Comparison of ENCODE assay signal across 26 cellular contexts in the genomic region with DNA sequence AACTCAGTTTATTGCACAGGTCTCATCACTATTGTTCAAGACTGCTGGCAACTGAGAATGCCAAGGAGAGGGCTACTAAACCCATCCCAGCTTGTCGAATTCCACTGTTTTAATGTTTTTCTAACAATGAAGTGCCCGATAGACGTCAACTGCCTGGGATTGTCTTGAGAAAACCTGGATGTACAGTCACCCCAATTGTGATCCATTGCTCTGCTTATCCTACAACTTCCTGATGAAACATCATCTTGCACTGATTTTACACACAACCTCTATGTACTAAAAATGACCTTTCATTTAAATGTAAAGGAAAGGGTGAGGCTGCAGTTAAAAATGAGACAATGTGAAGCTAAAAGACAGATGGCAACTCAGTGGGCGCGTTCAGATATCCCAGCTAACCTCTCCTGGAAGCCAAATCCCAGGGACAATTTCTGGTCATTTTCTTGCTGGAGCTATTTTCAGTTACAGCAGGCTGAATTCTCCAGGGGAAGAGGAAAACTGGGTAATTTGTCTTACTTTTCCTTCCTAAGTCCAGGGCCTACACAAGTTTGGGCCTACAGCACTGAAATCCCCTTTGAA.
DNase-seq lines count a peak whose midpoint lies in the region; ATAC-seq, FAIRE-seq and TF ChIP-seq lines count a peak whose summit lies in the region.
"Had no signal": no experiment of that assay in that cellular context is flagged by ENCODE, and none has a peak within 500 bp of the region (broad histone marks: within the 10 kb centered on the region; RNA-seq: fewer than 3 reads in every experiment).

No MANE protein-coding gene starts in this region.

- no peak for TF ChIP-seq RAD21 in H1 (IDR thresholded peaks at IDR 0.05 in 1 of 2, conservative IDR thresholded peaks at IDR 0.05 in 1 of 2; ENCODE audit: low read depth in 2 of 2, low read length in 2 of 2)

- H2BK5ac ChIP-seq in H1 (ENCODE audit: low read depth, low read length): no peak overlapping the region

- no peaks in the 10 kb centered on the region for H3K79me2 ChIP-seq in PC-9 (ENCODE audit: low read depth)
- no peaks in the 10 kb centered on the region for H3K79me2 ChIP-seq in H1 (ENCODE audit: control insufficient read depth in 1 of 2, insufficient read depth in 2 of 2, low read length in 2 of 2)
- H3K79me2 ChIP-seq in osteoblast (ENCODE audit: insufficient read depth, low read length): no peaks in the 10 kb centered on the region

- no peak overlapping the region for H3K56ac ChIP-seq in H1 (replicated peaks; ENCODE audit: insufficient read length, low read depth, low read length)

- no peak overlapping the region for H2BK15ac ChIP-seq in H1 (ENCODE audit: low read length)

- WGBS in heart right ventricle, 2 donors: 55 to 67% methylated on average over 5 of the region's 5 CpGs
- 92% methylated on average over 5 of the region's 5 CpGs; no CpG with 5 or more reads in 1 of the 2 experiments for WGBS in H1 (ENCODE audit: extremely low coverage in 1 of 2, insufficient coverage in 1 of 2, insufficient read length in 1 of 2, insufficient replicate concordance in 2 of 2, low coverage in 1 of 2, low lambda C conversion rate in 2 of 2, missing lambda C conversion rate in 1 of 2), 2 experiments

- H4K20me1 ChIP-seq in PC-9 (ENCODE audit: insufficient read depth) (no peaks in the 10 kb centered on the region), H1 (replicated peaks in 1 of 2; ENCODE audit: control insufficient read depth in 1 of 2, insufficient read depth in 2 of 2, low read length in 2 of 2) (no peaks in the 10 kb centered on the region), osteoblast (ENCODE audit: insufficient read depth, low read length) (no peaks in the 10 kb centered on the region)

- no peaks in the 10 kb centered on the region for H3K23me2 ChIP-seq in H1 (ENCODE audit: low read depth, low read length)

- CTCF ChIA-PET in PC-9 (lab: Charles Lee): no interaction called here
- CTCF ChIA-PET in H1 (lab: Charles Lee; ENCODE audit: partially characterized antibody): interaction anchor here (0.6 to 1.5 kb wide), 3 partner anchors 104 to 209 kb away, joined by 3 read pairs; no protein-coding TSS in a partner anchor

- H3K9ac ChIP-seq in H1 (replicated peaks in 1 of 4; ENCODE audit: extremely low read depth in 1 of 4, low read depth in 3 of 4, low read length in 3 of 4): no peak overlapping the region

- no TSS peak for BruUV-seq in PC-9 (replicated peaks; lab: Mats Ljungman, UMichigan)

- H3F3A ChIP-seq in PC-9 (ENCODE audit: insufficient read depth, low read depth): no peaks in the 10 kb centered on the region; the same call in 1 of the 2 replicates

- H3K14ac ChIP-seq in H1 (ENCODE audit: insufficient read length): no peak overlapping the region

- DNase-seq in heart right ventricle (no peak), left cardiac atrium (no peak), PC-9 (no peak), H1 (ENCODE audit: low read depth in 1 of 2, low spot score in 2 of 2) (no peak), osteoblast (ENCODE audit: insufficient read length, low spot score, missing footprints) (no peak), hypothalamus (lab: John Stamatoyannopoulos, UW) (no peak)
- DNase-seq in central memory CD4-positive, alpha-beta T cell: no peak
- DNase-seq: 8988T; ACHN; BE2C; CD8-positive, alpha-beta memory T cell; DMS 273 treated with DMSO at 0.1 percent for 48 hours; DMS79 treated with DMSO at 0.1 percent for 48 hours; H7; NCI-H1048; NCI-H1417; NCI-H1694; NCI-H2029 treated with DMSO at 0.1 percent for 48 hours; NCI-H446 treated with DMSO at 0.1 percent for 48 hours; NCI-H526; SIG-M5 had no signal

- H4K91ac ChIP-seq in H1 (replicated peaks; ENCODE audit: insufficient read length, low read length): no peak overlapping the region

- no peak overlapping the region for H2BK20ac ChIP-seq in H1 (ENCODE audit: low read length)

- ATAC-seq in heart right ventricle (peak in 5 of 8 donors; percentile 47 to 69 (median 65)), left cardiac atrium (no peak), GM21528 (IDR thresholded peaks at IDR 0.05; ENCODE audit: low FRiP score, unreplicated experiment) (no peak)
- ATAC-seq: Panc1, SK-N-SH treated with all-trans-retinoic acid at 6 μM for 48 hours had no signal

- H3K18ac ChIP-seq in H1 (ENCODE audit: extremely low read depth, low read length): no peak overlapping the region

- POLR2A ChIA-PET in PC-9 (lab: Charles Lee; ENCODE audit: unreplicated experiment) (no interaction called here), H1 (lab: Charles Lee; ENCODE audit: partially characterized antibody) (no interaction called here)

- intact Hi-C loops in heart right ventricle (cut with DNase I) (loop anchor here in 1 of 10 donors (10.0 kb wide), 1 partner anchor 83 kb away; no protein-coding TSS in a partner anchor), left cardiac atrium (cut with DNase I) (no loop called here), PC-9 (cut with micrococcal nuclease; ENCODE audit: unreplicated experiment) (no loop called here)

- H3K9me3 ChIP-seq in heart right ventricle: no peaks in the 10 kb centered on the region
- no peaks in the 10 kb centered on the region for H3K9me3 ChIP-seq in PC-9 (ENCODE audit: insufficient read depth, low read depth)
- H3K9me3 ChIP-seq in H1 (ENCODE audit: insufficient read depth in 2 of 2, low read depth in 1 of 2, low read length in 1 of 2): no peaks in the 10 kb centered on the region
- no peaks in the 10 kb centered on the region for H3K9me3 ChIP-seq in osteoblast (ENCODE audit: low read depth, low read length)
- H3K9me3 ChIP-seq: BE2C had no signal

- no peaks in the 10 kb centered on the region for H3K27me3 ChIP-seq in heart right ventricle
- H3K27me3 ChIP-seq in PC-9 (ENCODE audit: insufficient read depth, low read depth): no peaks in the 10 kb centered on the region
- H3K27me3 ChIP-seq in H1 (replicated peaks in 1 of 4; ENCODE audit: control insufficient read depth in 3 of 4, extremely low read depth in 1 of 4, insufficient read depth in 3 of 4, low read length in 3 of 4): no peaks in the 10 kb centered on the region
- H3K27me3 ChIP-seq in osteoblast (ENCODE audit: insufficient read depth, low read length): no peaks in the 10 kb centered on the region
- H3K27me3 ChIP-seq: BE2C had no signal

- H2BK120ac ChIP-seq in H1 (replicated peaks; ENCODE audit: low read depth, low read length): no peak overlapping the region

- no peak overlapping the region for H4K5ac ChIP-seq in H1 (ENCODE audit: insufficient read length, low read depth, low read length)

- no peak overlapping the region for H3K4me3 ChIP-seq in heart right ventricle
- no peak overlapping the region for H3K4me3 ChIP-seq in PC-9
- H3K4me3 ChIP-seq in H1 (ENCODE audit: extremely low read depth in 1 of 4, insufficient read depth in 2 of 4, low read depth in 3 of 4, low read length in 4 of 4): no peak overlapping the region
- H3K4me3 ChIP-seq in osteoblast (ENCODE audit: insufficient read depth, low read length): no peak overlapping the region

- H3K36me3 ChIP-seq in heart right ventricle (no peaks in the 10 kb centered on the region), PC-9 (ENCODE audit: low read depth) (no peaks in the 10 kb centered on the region), H1 (ENCODE audit: control insufficient read depth in 2 of 4, insufficient read depth in 4 of 4, low read length in 3 of 4) (no peaks in the 10 kb centered on the region), osteoblast (ENCODE audit: insufficient read depth, low read length) (no peaks in the 10 kb centered on the region)
- H3K36me3 ChIP-seq: BE2C had no signal

- H3K23ac ChIP-seq in H1 (ENCODE audit: insufficient read length): no peak overlapping the region

- H2AK5ac ChIP-seq in H1 (ENCODE audit: low read depth, low read length): no peak overlapping the region

- H3K4me2 ChIP-seq in PC-9: no peak overlapping the region
- no peak overlapping the region for H3K4me2 ChIP-seq in H1 (ENCODE audit: insufficient read depth in 1 of 2, low read depth in 2 of 2, low read length in 2 of 2)
- no peak overlapping the region for H3K4me2 ChIP-seq in osteoblast (ENCODE audit: insufficient read depth, low read length)

- H3K9me2 ChIP-seq in PC-9 (ENCODE audit: insufficient read depth): no peaks in the 10 kb centered on the region

- no peak overlapping the region for H2BK12ac ChIP-seq in H1 (ENCODE audit: low read depth, low read length)

- H3K79me1 ChIP-seq in H1 (ENCODE audit: low read depth, low read length): no peaks in the 10 kb centered on the region

- H3K27ac ChIP-seq in heart right ventricle (peak overlapping the region in 8 of 10 donors; percentile 3 to 78 (median 58)), PC-9 (no peak overlapping the region), H1 (ENCODE audit: low read depth, low read length) (no peak overlapping the region), osteoblast (ENCODE audit: low read depth, low read length) (no peak overlapping the region)
- H3K27ac ChIP-seq: RWPE1 had no signal

- FAIRE-seq in H1 (lab: Jason Lieb, UNC): no peak
- FAIRE-seq: GM12892 had no signal

- TF ChIP-seq POLR2A in H1 (IDR thresholded peaks at IDR 0.05; ENCODE audit: control extremely low read depth in 1 of 2, low read depth in 2 of 2, low read length in 2 of 2): no peak

- no peak for TF ChIP-seq CTCF in heart right ventricle (IDR thresholded peaks at IDR 0.05)
- TF ChIP-seq CTCF in PC-9 (conservative IDR thresholded peaks at IDR 0.05): no peak
- no peak for TF ChIP-seq CTCF in H1 (IDR thresholded peaks at IDR 0.05; ENCODE audit: control extremely low read depth in 1 of 3, insufficient read depth in 1 of 3, low read depth in 1 of 3, low read length in 3 of 3)
- no peak for TF ChIP-seq CTCF in osteoblast (IDR thresholded peaks at IDR 0.05; ENCODE audit: extremely low read depth, low read depth, low read length)

- H2AFZ ChIP-seq in PC-9 (peak overlapping the region; percentile 4; the same call in 1 of the 2 replicates), H1 (ENCODE audit: low read length) (peak overlapping the region; percentile 16), osteoblast (ENCODE audit: low read length) (peak overlapping the region; percentile 14)

- H4K8ac ChIP-seq in H1 (ENCODE audit: extremely low read depth, insufficient read depth, low read length): no peak overlapping the region

- no peak for TF ChIP-seq EP300 in H1 (IDR thresholded peaks at IDR 0.05; ENCODE audit: borderline replicate concordance in 1 of 2, low read depth in 2 of 2, low read length in 2 of 2)

- H3K4me1 ChIP-seq in heart right ventricle: peaks cover 0 to 31% (median 10%) of the 10 kb centered on the region in 9 donors
- H3K4me1 ChIP-seq in PC-9 (replicated peaks; ENCODE audit: insufficient read depth): no peaks in the 10 kb centered on the region
- H3K4me1 ChIP-seq in H1 (replicated peaks in 1 of 4; ENCODE audit: control insufficient read depth in 3 of 4, insufficient read depth in 4 of 4, low read length in 3 of 4): no peaks in the 10 kb centered on the region
- H3K4me1 ChIP-seq in osteoblast (ENCODE audit: insufficient read depth, low read length): no peaks in the 10 kb centered on the region
- H3K4me1 ChIP-seq: BE2C had no signal

- H3K4ac ChIP-seq in H1 (replicated peaks; ENCODE audit: insufficient read length, low read depth, low read length): no peak overlapping the region

TF ChIP-seq in H1, 55 proteins besides CTCF, POLR2A, EP300 and RAD21 (continues in another document):
- TF ChIP-seq EZH2 (IDR thresholded peaks at IDR 0.05; ENCODE audit: low read depth, low read length, severe bottlenecking) (no peak), TAF7 (optimal IDR thresholded peaks at IDR 0.05; ENCODE audit: borderline replicate concordance, low read depth, low read length) (no peak), YY1 (IDR thresholded peaks at IDR 0.05; ENCODE audit: low read depth, low read length) (no peak)

Comparison
In these comparisons a context has a peak if more than half of its experiments do, and no peak if none do; other contexts are left out.
1. ATAC-seq: peak in heart right ventricle (5 of 8); none in left cardiac atrium (0 of 2) and GM21528 (single experiment).
2. H3K27ac ChIP-seq: peak in heart right ventricle (8 of 10); none in PC-9 (single experiment), H1 (single experiment) and osteoblast (single experiment).
3. Peak in every context shown above with its lines, with median percentiles within 50 percentile points of each other: H2AFZ ChIP-seq.